Comparison of ENCODE assay signal across 30 cellular contexts in the genomic region with DNA sequence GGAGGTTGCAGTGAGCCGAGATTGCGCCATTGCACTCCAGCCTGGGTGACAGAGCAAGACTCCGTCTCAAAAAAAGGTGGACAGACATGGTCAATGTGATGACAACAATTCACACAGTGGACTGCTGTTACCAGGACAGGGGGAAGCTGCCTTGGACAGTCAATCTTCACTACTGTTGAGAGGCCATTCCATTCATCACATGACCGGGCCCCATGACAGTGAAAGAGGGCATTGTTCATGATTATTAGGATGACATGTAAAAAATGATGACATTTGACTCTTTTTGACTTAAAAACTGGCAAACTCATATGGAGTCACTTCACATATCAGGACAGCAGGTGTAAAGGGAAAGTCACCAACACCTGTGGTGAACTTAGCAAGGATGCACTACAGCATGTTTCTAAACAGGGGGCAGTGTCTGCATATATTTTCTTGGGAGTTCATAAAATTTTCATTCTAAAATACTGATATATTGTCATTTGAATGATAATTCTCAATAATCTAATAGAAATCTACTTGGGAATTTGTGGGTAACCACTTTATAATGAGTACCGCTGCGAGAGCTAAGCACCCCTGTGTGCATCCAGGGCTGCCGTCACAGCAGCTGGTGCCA. TPM values are rescaled to one million over a fixed set of nuclear protein-coding genes. Genes with fewer than 3 reads are reported as not detected.
DNase-seq lines count a peak whose midpoint lies in the region; ATAC-seq, FAIRE-seq and TF ChIP-seq lines count a peak whose summit lies in the region.
"Had no signal": no experiment of that assay in that cellular context is flagged by ENCODE, and none has a peak within 500 bp of the region (broad histone marks: within the 10 kb centered on the region; RNA-seq: fewer than 3 reads in every experiment).

No MANE protein-coding gene starts in this region.

- in situ Hi-C loops in mammary epithelial cell (cut with MboI; ENCODE audit: low sequenced_read_pairs in 2 of 2): no loop called here

- dilution Hi-C loops in mammary epithelial cell (cut with HindIII; ENCODE audit: low sequenced_read_pairs): no loop called here

- ATAC-seq in HG03469 (IDR thresholded peaks at IDR 0.05; ENCODE audit: unreplicated experiment): no peak
- ATAC-seq: activated CD8-positive, alpha-beta T cell treated with anti-CD3 and anti-CD28 coated beads, Interleukin-2, amount 10 ng/mL, durations not matched to agents 7 days and 5 days; left cardiac atrium; right cardiac atrium had no signal

- POLR2A ChIA-PET in MCF 10A (lab: Yijun Ruan, JAX): interaction anchor here (1.3 kb wide), 1 partner anchor 74 kb away, joined by 3 read pairs; no protein-coding TSS in a partner anchor

- H3K4me1 Mint-ChIP-seq in MCF 10A (ENCODE audit: insufficient read depth, unreplicated experiment) (peaks cover 37% of the 10 kb centered on the region), astrocyte (ENCODE audit: low read depth, unreplicated experiment) (peaks cover 38% of the 10 kb centered on the region)

- H3K27ac Mint-ChIP-seq in MCF 10A (ENCODE audit: low read depth, unreplicated experiment) (peak overlapping the region; percentile 98), astrocyte (ENCODE audit: unreplicated experiment) (no peak overlapping the region)
- H3K27ac Mint-ChIP-seq: activated CD8-positive, alpha-beta T cell treated with anti-CD3 and anti-CD28 coated beads, Interleukin-2, amount 10 ng/mL, durations not matched to agents 7 days and 5 days; activated naive CD4-positive, alpha-beta T cell treated with anti-CD3 and anti-CD28 coated beads, Interleukin-2, amount 10 ng/mL, durations not matched to agents 7 days and 5 days; activated T-cell treated with anti-CD3 and anti-CD28 coated beads, Interleukin-2, amount 50 U/mL, for 24 hours had no signal

- no peak overlapping the region for H3K27ac ChIP-seq in mammary epithelial cell (ENCODE audit: insufficient read depth, low read depth, low read length)
- no peak overlapping the region for H3K27ac ChIP-seq in astrocyte (ENCODE audit: low read depth, low read length)
- H3K27ac ChIP-seq in fibroblast of lung (ENCODE audit: insufficient read depth, low read length): no peak overlapping the region
- H3K27ac ChIP-seq in vagina: peak overlapping the region; percentile 91
- H3K27ac ChIP-seq: esophagus muscularis mucosa, HL-60, ovary had no signal

- H3K4me2 ChIP-seq in mammary epithelial cell (ENCODE audit: insufficient read depth, low read depth, low read length) (no peak overlapping the region), astrocyte (ENCODE audit: low read length) (no peak overlapping the region), fibroblast of lung (ENCODE audit: extremely low read depth, insufficient read depth, low read length) (no peak overlapping the region)

- WGBS in mammary epithelial cell (ENCODE audit: low coverage, missing lambda C conversion rate): 100% methylated on average over 7 of the region's 7 CpGs

- H2AFZ ChIP-seq in mammary epithelial cell (ENCODE audit: low read depth, low read length) (no peak overlapping the region), astrocyte (ENCODE audit: low read depth, low read length) (no peak overlapping the region), fibroblast of lung (ENCODE audit: low read length) (no peak overlapping the region)

- H3K27me3 ChIP-seq in mammary epithelial cell (ENCODE audit: insufficient read depth, low read length): no peaks in the 10 kb centered on the region
- no peaks in the 10 kb centered on the region for H3K27me3 ChIP-seq in astrocyte (ENCODE audit: insufficient read depth, low read length)
- no peaks in the 10 kb centered on the region for H3K27me3 ChIP-seq in fibroblast of lung (ENCODE audit: control insufficient read depth, insufficient read depth, low read length)
- no peaks in the 10 kb centered on the region for H3K27me3 ChIP-seq in vagina
- H3K27me3 ChIP-seq: esophagus muscularis mucosa, ovary, stomach had no signal

- intact Hi-C loops in MCF 10A (cut with micrococcal nuclease) (loop anchor here (10.0 kb wide), 1 partner anchor 62 kb away; no protein-coding TSS in a partner anchor), mammary epithelial cell (cut with micrococcal nuclease) (no loop called here), vagina (cut with DNase I) (no loop called here)

- H3K36me3 Mint-ChIP-seq in MCF 10A (ENCODE audit: insufficient read depth, unreplicated experiment) (peaks cover 23% of the 10 kb centered on the region), astrocyte (ENCODE audit: low read depth, unreplicated experiment) (peaks cover 16% of the 10 kb centered on the region)

- H3K4me3 ChIP-seq in mammary epithelial cell (replicated peaks in 1 of 3; ENCODE audit: insufficient read depth in 1 of 3, low read depth in 2 of 3, low read length in 3 of 3) (no peak overlapping the region), astrocyte (ENCODE audit: insufficient read depth, low read depth, low read length) (no peak overlapping the region), fibroblast of lung (replicated peaks in 1 of 4; ENCODE audit: control extremely low read depth in 1 of 4, insufficient read depth in 1 of 4, low read depth in 3 of 4, low read length in 4 of 4) (no peak overlapping the region), vagina (no peak overlapping the region)
- H3K4me3 ChIP-seq: esophagus muscularis mucosa, ovary, stomach had no signal

- H3K9me3 Mint-ChIP-seq in MCF 10A (ENCODE audit: unreplicated experiment) (no peaks in the 10 kb centered on the region), astrocyte (ENCODE audit: unreplicated experiment) (no peaks in the 10 kb centered on the region)
- H3K9me3 Mint-ChIP-seq: activated naive CD4-positive, alpha-beta T cell treated with anti-CD3 and anti-CD28 coated beads, Interleukin-2, amount 10 ng/mL, durations not matched to agents 7 days and 5 days; activated T-cell treated with anti-CD3 and anti-CD28 coated beads, Interleukin-2, amount 50 U/mL, for 24 hours had no signal

- H4K20me1 ChIP-seq in mammary epithelial cell (ENCODE audit: insufficient read depth, low read length) (no peaks in the 10 kb centered on the region), astrocyte (ENCODE audit: insufficient read depth, low read length) (no peaks in the 10 kb centered on the region), fibroblast of lung (ENCODE audit: control insufficient read depth, extremely low read depth, insufficient read depth, low read length) (no peaks in the 10 kb centered on the region)

- CTCF ChIA-PET in MCF 10A (lab: Yijun Ruan, JAX): interaction anchor here (0.6 to 1.6 kb wide), 3 partner anchors 10 to 322 kb away, joined by 4 to 6 read pairs (median 5); no protein-coding TSS in a partner anchor
- CTCF ChIA-PET in mammary epithelial cell (lab: Charles Lee; ENCODE audit: low non-redundant PET): interaction anchor here (0.7 kb wide), 1 partner anchor 128 kb away, joined by 3 read pairs; no protein-coding TSS in a partner anchor

- DNase-seq in MCF 10A (ENCODE audit: unreplicated experiment): no peak
- no peak for DNase-seq in mammary epithelial cell
- DNase-seq in astrocyte (ENCODE audit: low read depth): no peak
- DNase-seq in fibroblast of lung (ENCODE audit: low read depth in 2 of 2): no peak
- DNase-seq in vagina (ENCODE audit: extremely low spot score in 2 of 2): no peak
- no peak for DNase-seq in stimulated activated CD4-positive, alpha-beta T cell treated with anti-CD3 and anti-CD28 coated beads, Interleukin-4, amount 100 ng/mL, for 1 hour
- DNase-seq in GM03348 (ENCODE audit: low spot score): no peak
- DNase-seq: activated CD4-positive, alpha-beta T cell treated with anti-CD3 and anti-CD28 coated beads for 1 hour; activated CD8-positive, alpha-beta T cell treated with anti-CD3 and anti-CD28 coated beads, Interleukin-2, amount 10 ng/mL, durations not matched to agents 7 days and 5 days; activated naive CD4-positive, alpha-beta T cell treated with anti-CD3 and anti-CD28 coated beads, Interleukin-2, amount 10 ng/mL, durations not matched to agents 7 days and 5 days; activated T-cell treated with anti-CD3 and anti-CD28 coated beads, Interleukin-2, amount 50 U/mL, for 24 hours; Caco-2; DMS79 treated with DMSO at 0.1 percent for 48 hours; left cardiac atrium; mesenchymal stem cell; NCI-H1436; NCI-H2107; NCI-H510A treated with DMSO at 0.1 percent for 48 hours; ovary; right cardiac atrium; stimulated activated CD4-positive, alpha-beta T cell treated with anti-CD3 and anti-CD28 coated beads, Interleukin-12 subunit alpha, Interleukin-12 subunit beta, amount 100 ng/mL, for 4 hours; stomach; trophoblast cell had no signal

- BruUV-seq in MCF 10A (replicated peaks; lab: Mats Ljungman, UMichigan): no TSS peak
- no TSS peak for BruUV-seq in mammary epithelial cell (replicated peaks; lab: Mats Ljungman, UMichigan)

- H3K9me3 ChIP-seq in mammary epithelial cell (replicated peaks; ENCODE audit: insufficient read depth, low read length) (no peaks in the 10 kb centered on the region), astrocyte (ENCODE audit: insufficient read depth, low read depth, low read length) (no peaks in the 10 kb centered on the region), fibroblast of lung (ENCODE audit: control insufficient read depth, insufficient read depth, low read depth, low read length) (no peaks in the 10 kb centered on the region), vagina (no peaks in the 10 kb centered on the region)
- H3K9me3 ChIP-seq: Caco-2, esophagus muscularis mucosa, ovary, stomach had no signal

- TF ChIP-seq CTCF in MCF 10A (IDR thresholded peaks at IDR 0.05; ENCODE audit: unreplicated experiment) (no peak), mammary epithelial cell (conservative IDR thresholded peaks at IDR 0.05 in 1 of 2, IDR thresholded peaks at IDR 0.05 in 1 of 2; ENCODE audit: extremely low read depth in 1 of 2, insufficient read depth in 1 of 2, low read depth in 1 of 2, low read length in 2 of 2) (peak in 1 of 2 donors; percentile 27), astrocyte (IDR thresholded peaks at IDR 0.05; ENCODE audit: insufficient read depth, low read depth, low read length) (peak; percentile 18), fibroblast of lung (conservative IDR thresholded peaks at IDR 0.05 in 1 of 2, IDR thresholded peaks at IDR 0.05 in 1 of 2; ENCODE audit: low read depth in 1 of 2, low read length in 2 of 2) (peak; percentile 1 to 29), vagina (IDR thresholded peaks at IDR 0.05) (no peak)

- H3K4me1 ChIP-seq in mammary epithelial cell (ENCODE audit: insufficient read depth, low read length): peaks cover 40% of the 10 kb centered on the region
- H3K4me1 ChIP-seq in astrocyte (ENCODE audit: insufficient read depth, low read length): peaks cover 50% of the 10 kb centered on the region
- H3K4me1 ChIP-seq in fibroblast of lung (ENCODE audit: control insufficient read depth, extremely low read depth, insufficient read depth, low read length): peaks cover 30% of the 10 kb centered on the region
- H3K4me1 ChIP-seq in vagina: peaks cover 53% of the 10 kb centered on the region
- H3K4me1 ChIP-seq: Caco-2 had no signal

- H3K79me2 ChIP-seq in mammary epithelial cell (ENCODE audit: insufficient read depth, low read length) (peaks cover 3% of the 10 kb centered on the region), astrocyte (ENCODE audit: insufficient read depth, low read length) (no peaks in the 10 kb centered on the region), fibroblast of lung (ENCODE audit: control insufficient read depth, insufficient read depth, low read length) (no peaks in the 10 kb centered on the region)

- peaks cover 14% of the 10 kb centered on the region for H3K36me3 ChIP-seq in mammary epithelial cell (ENCODE audit: insufficient read depth, low read length)
- H3K36me3 ChIP-seq in astrocyte (ENCODE audit: insufficient read depth, low read length): peaks cover 23% of the 10 kb centered on the region
- peaks cover 4% of the 10 kb centered on the region for H3K36me3 ChIP-seq in fibroblast of lung (ENCODE audit: control insufficient read depth, insufficient read depth, low read length)
- no peaks in the 10 kb centered on the region for H3K36me3 ChIP-seq in vagina
- H3K36me3 ChIP-seq: ovary had no signal

- no peak overlapping the region for H3K9ac ChIP-seq in mammary epithelial cell (ENCODE audit: insufficient read depth, low read length)
- H3K9ac ChIP-seq in astrocyte (ENCODE audit: low read length): no peak overlapping the region
- no peak overlapping the region for H3K9ac ChIP-seq in fibroblast of lung (ENCODE audit: insufficient read depth, low read length)

- H3K4me3 Mint-ChIP-seq in MCF 10A (ENCODE audit: unreplicated experiment) (no peak overlapping the region), astrocyte (ENCODE audit: unreplicated experiment) (no peak overlapping the region)
- H3K4me3 Mint-ChIP-seq: activated CD8-positive, alpha-beta T cell treated with anti-CD3 and anti-CD28 coated beads, Interleukin-2, amount 10 ng/mL, durations not matched to agents 7 days and 5 days; activated naive CD4-positive, alpha-beta T cell treated with anti-CD3 and anti-CD28 coated beads, Interleukin-2, amount 10 ng/mL, durations not matched to agents 7 days and 5 days; activated T-cell treated with anti-CD3 and anti-CD28 coated beads, Interleukin-2, amount 50 U/mL, for 24 hours had no signal

- no peak for FAIRE-seq in astrocyte (lab: Jason Lieb, UNC)
- FAIRE-seq: GM12892 had no signal

- no peak for TF ChIP-seq POLR2A in vagina (IDR thresholded peaks at IDR 0.05)

- H3K27me3 Mint-ChIP-seq in MCF 10A (ENCODE audit: insufficient read depth, unreplicated experiment) (no peaks in the 10 kb centered on the region), astrocyte (ENCODE audit: low read depth, unreplicated experiment) (no peaks in the 10 kb centered on the region)

RNA-seq across cellular contexts. Expression of a gene that starts 34.2 kb away (rescaled TPM):
- total RNA-seq in MCF 10A (2022) (not detected in 2 replicates), mammary epithelial cell (not detected), astrocyte (not detected in 2 replicates), fibroblast of lung (not detected in 2 replicates), vagina (not detected)
- polyA plus RNA-seq in mammary epithelial cell (not detected), fibroblast of lung (not detected in 2 replicates)
- polyA minus RNA-seq in mammary epithelial cell (not detected), fibroblast of lung (ENCODE audit: low replicate concordance) (0.98 TPM in 1 of 2 replicates, not detected in the other)
- polyA plus RNA-seq in fibroblast of lung (2012): 0.12 TPM in 1 of 2 replicates, not detected in the other
- total RNA-seq: A172; activated CD8-positive, alpha-beta T cell treated with anti-CD3 and anti-CD28 coated beads, Interleukin-2, amount 10 ng/mL, durations not matched to agents 7 days and 5 days; Caco-2; esophagus muscularis mucosa; left cardiac atrium; ovary; right cardiac atrium; RPMI7951; stomach had no signal
- polyA plus RNA-seq: BJ, ovary, right cardiac atrium, stomach had no signal

Comparison
In these comparisons a context has a peak if more than half of its experiments do, and no peak if none do; other contexts are left out.
1. CTCF ChIP-seq: peak in astrocyte (single experiment) and fibroblast of lung (2 of 2); none in MCF 10A (single experiment) and vagina (0 of 3).